Comparison of ENCODE assay signal across 23 cellular contexts in genomic region chr15:69542028-69542427, GRCh38.
A peak's percentile ranks its signal among the peaks of the same experiment; 100 is the strongest.
DNase-seq lines count a peak whose midpoint lies in the region; ATAC-seq, FAIRE-seq and TF ChIP-seq lines count a peak whose summit lies in the region.
"Had no signal": no experiment of that assay in that cellular context is flagged by ENCODE, and none has a peak within 500 bp of the region (broad histone marks: within the 10 kb centered on the region; RNA-seq: fewer than 3 reads in every experiment).

No MANE protein-coding gene starts in this region.

- no TSS peak for BruUV-seq in GM12878 (replicated peaks; lab: Mats Ljungman, UMichigan)

- no peak overlapping the region for H2BK15ac ChIP-seq in neuronal stem cell (ENCODE audit: low read length)

- H3K4me3 ChIP-seq in GM12878: no peak overlapping the region
- no peak overlapping the region for H3K4me3 ChIP-seq in bronchial epithelial cell (ENCODE audit: low read depth, low read length)
- H3K4me3 ChIP-seq in neuronal stem cell (ENCODE audit: low read length in 2 of 2): peak overlapping the region in 1 of 2 donors; percentile 26
- H3K4me3 ChIP-seq: BLaER1 treated with 17β-estradiol and CSF1 and Interleukin-3, amounts not matched to agents 10 nM and 100 nM had no signal

- no peak overlapping the region for H3K18ac ChIP-seq in neuronal stem cell (ENCODE audit: low read length)

- TF ChIP-seq CTCF in GM12878 (IDR thresholded peaks at IDR 0.05 in 2 of 3, conservative IDR thresholded peaks at IDR 0.05 in 1 of 3; ENCODE audit: control insufficient read depth in 2 of 3, extremely low read depth in 1 of 3, insufficient read depth in 1 of 3, low read depth in 3 of 3, low read length in 3 of 3): no peak
- no peak for TF ChIP-seq CTCF in bronchial epithelial cell (IDR thresholded peaks at IDR 0.05; ENCODE audit: insufficient read depth, low read length, severe bottlenecking)

- RAD21 ChIA-PET in GM12878 (lab: Charles Lee; ENCODE audit: unreplicated experiment): no interaction called here

- H3K9ac ChIP-seq in GM12878 (ENCODE audit: control insufficient read depth, insufficient read depth, low read length): no peak overlapping the region
- H3K9ac ChIP-seq in neuronal stem cell (ENCODE audit: low read depth, low read length, poor library complexity): peak overlapping the region; percentile 54
- H3K9ac ChIP-seq: BLaER1 treated with 17β-estradiol and CSF1 and Interleukin-3, amounts not matched to agents 10 nM and 100 nM had no signal

- no peak overlapping the region for H4K91ac ChIP-seq in neuronal stem cell (ENCODE audit: low read depth, low read length, poor library complexity)

- H3K27ac ChIP-seq in GM12878 (ENCODE audit: control insufficient read depth, insufficient read depth) (no peak overlapping the region), neuronal stem cell (replicated peaks; ENCODE audit: low read length) (no peak overlapping the region), substantia nigra (ENCODE audit: low read depth, low read length, poor library complexity, severe bottlenecking) (no peak overlapping the region)
- H3K27ac ChIP-seq: BLaER1 treated with 17β-estradiol and CSF1 and Interleukin-3, amounts not matched to agents 10 nM and 100 nM; C4-2B had no signal

- no peak overlapping the region for H2AK5ac ChIP-seq in neuronal stem cell (ENCODE audit: low read depth, low read length)

- H3K23ac ChIP-seq in neuronal stem cell (ENCODE audit: low read depth, low read length, poor library complexity): no peak overlapping the region

- no peaks in the 10 kb centered on the region for H4K20me1 ChIP-seq in GM12878 (ENCODE audit: control insufficient read depth, insufficient read depth)
- H4K20me1 ChIP-seq: BLaER1 treated with 17β-estradiol and CSF1 and Interleukin-3, amounts not matched to agents 10 nM and 100 nM had no signal

- no peak overlapping the region for H2BK12ac ChIP-seq in neuronal stem cell (ENCODE audit: low read length)

- no peaks in the 10 kb centered on the region for H3K79me2 ChIP-seq in GM12878 (ENCODE audit: control insufficient read depth, insufficient read depth, low read length)

- no peaks in the 10 kb centered on the region for H3K79me1 ChIP-seq in neuronal stem cell (ENCODE audit: low read depth, low read length)

- H2AFZ ChIP-seq in GM12878 (ENCODE audit: control insufficient read depth, low read depth, low read length) (no peak overlapping the region), neuronal stem cell (ENCODE audit: low read length) (no peak overlapping the region)

- peaks cover 0 to 5% of the 10 kb centered on the region in 2 experiments; a peak in 2 of 4 replicates for H3K27me3 ChIP-seq in GM12878 (replicated peaks in 1 of 2; ENCODE audit: control insufficient read depth in 2 of 2, insufficient read depth in 2 of 2, low read length in 1 of 2)
- H3K27me3 ChIP-seq in bronchial epithelial cell (ENCODE audit: control insufficient read depth, insufficient read depth, low read length): no peaks in the 10 kb centered on the region
- peaks cover 0 to 5% (median 0%) of the 10 kb centered on the region in 3 experiments for H3K27me3 ChIP-seq in neuronal stem cell (ENCODE audit: control insufficient read depth in 3 of 3, insufficient read depth in 3 of 3, low read depth in 1 of 3, low read length in 3 of 3)
- H3K27me3 ChIP-seq: BLaER1 treated with 17β-estradiol and CSF1 and Interleukin-3, amounts not matched to agents 10 nM and 100 nM had no signal

- SMC1A ChIA-PET in GM12878 (lab: Charles Lee; ENCODE audit: uncharacterized antibody, unreplicated experiment): no interaction called here

- no peaks in the 10 kb centered on the region for H3K4me1 ChIP-seq in GM12878 (ENCODE audit: control insufficient read depth, insufficient read depth, low read length)
- peaks cover 0 to 5% of the 10 kb centered on the region in 2 donors for H3K4me1 ChIP-seq in neuronal stem cell (ENCODE audit: control insufficient read depth in 2 of 2, insufficient read depth in 1 of 2, low read depth in 1 of 2, low read length in 2 of 2)
- H3K4me1 ChIP-seq: Caco-2 had no signal

- no peak overlapping the region for H4K8ac ChIP-seq in neuronal stem cell (ENCODE audit: low read depth, low read length)

- no peak overlapping the region for H2BK5ac ChIP-seq in neuronal stem cell (ENCODE audit: low read length)

- no peak overlapping the region for H3K4ac ChIP-seq in neuronal stem cell (ENCODE audit: low read length)

- FAIRE-seq in GM12878 (lab: Jason Lieb, UNC) (no peak), bronchial epithelial cell (lab: Jason Lieb, UNC) (peak; percentile 18), urothelium cell line (lab: Jason Lieb, UNC) (peak; percentile 56)
- FAIRE-seq: A204.1, D721Med, GM12891, GM19239 had no signal

- H3K9me3 ChIP-seq in GM12878 (replicated peaks; ENCODE audit: control insufficient read depth, insufficient read depth, low read length): no peaks in the 10 kb centered on the region
- peaks cover 0 to 2% of the 10 kb centered on the region in 2 donors for H3K9me3 ChIP-seq in neuronal stem cell (replicated peaks in 1 of 2; ENCODE audit: control insufficient read depth in 2 of 2, insufficient read depth in 1 of 2, low read depth in 1 of 2, low read length in 2 of 2)
- H3K9me3 ChIP-seq: BLaER1 treated with 17β-estradiol and CSF1 and Interleukin-3, amounts not matched to agents 10 nM and 100 nM; Caco-2 had no signal

- WGBS in GM12878 (ENCODE audit: insufficient coverage, insufficient replicate concordance, low lambda C conversion rate, missing lambda C conversion rate): 20% methylated on average over 7 of the region's 7 CpGs
- WGBS in neuronal stem cell (ENCODE audit: extremely low coverage in 2 of 2, insufficient read length in 2 of 2, insufficient replicate concordance in 1 of 2), 2 donors: no CpG with 5 or more reads among the region's 7 CpGs

- DNase-seq in GM12878 (ENCODE audit: low read depth, low spot score): no peak
- DNase-seq in bronchial epithelial cell (ENCODE audit: low read depth): no peak
- no peak for DNase-seq in neuronal stem cell (ENCODE audit: low spot score)
- DNase-seq in urothelium cell line (ENCODE audit: low spot score): no peak
- no peak for DNase-seq in NCI-H2107 treated with DMSO at 0.1 percent for 48 hours (lab: John Stamatoyannopoulos, UW; ENCODE audit: unreplicated experiment)
- DNase-seq in nucleus accumbens (lab: John Stamatoyannopoulos, UW): no peak
- DNase-seq in DMS79 treated with DMSO at 0.1 percent for 48 hours (lab: John Stamatoyannopoulos, UW): no peak
- no peak for DNase-seq in substantia nigra (lab: John Stamatoyannopoulos, UW)
- DNase-seq: 8988T; ACHN; Caco-2; Calu3; CD4-positive, alpha-beta T cell; CD8-positive, alpha-beta T cell; DND-41; EL; GDM1 had no signal

- POLR2A ChIA-PET in GM12878 (lab: Charles Lee): no interaction called here

- CTCF ChIA-PET in GM12878 (lab: Yijun Ruan, JAX): interaction anchor here (0.7 kb wide), 1 partner anchor 829 kb away, joined by 3 read pairs; no protein-coding TSS in a partner anchor

- no peak for TF ChIP-seq EP300 in GM12878 (IDR thresholded peaks at IDR 0.05; ENCODE audit: borderline replicate concordance in 1 of 2, control insufficient read depth in 1 of 2, low read depth in 2 of 2, low read length in 2 of 2)

- no peak for ATAC-seq in GM12878
- ATAC-seq: CD8-positive, alpha-beta T cell had no signal

- no peak overlapping the region for H3K14ac ChIP-seq in neuronal stem cell (ENCODE audit: low read length)

- H2BK120ac ChIP-seq in neuronal stem cell (ENCODE audit: low read depth, low read length): no peak overlapping the region

- TF ChIP-seq POLR2A in GM12878 (IDR thresholded peaks at IDR 0.05; ENCODE audit: low read depth, low read length): no peak

- intact Hi-C loops in GM12878 (cut with micrococcal nuclease; ENCODE audit: unreplicated experiment): no loop called here

- in situ Hi-C loops in GM12878 (cut with MboI): no loop called here

- H3K4me2 ChIP-seq in GM12878 (ENCODE audit: control insufficient read depth, insufficient read depth) (no peak overlapping the region), neuronal stem cell (ENCODE audit: insufficient read depth, low read length, poor library complexity, severe bottlenecking) (no peak overlapping the region)
- H3K4me2 ChIP-seq: BLaER1 treated with 17β-estradiol and CSF1 and Interleukin-3, amounts not matched to agents 10 nM and 100 nM had no signal

- H3K36me3 ChIP-seq in GM12878 (ENCODE audit: control insufficient read depth in 2 of 2, insufficient read depth in 2 of 2, low read length in 1 of 2): no peaks in the 10 kb centered on the region
- H3K36me3 ChIP-seq in bronchial epithelial cell (ENCODE audit: control insufficient read depth, insufficient read depth, low read length): no peaks in the 10 kb centered on the region
- H3K36me3 ChIP-seq in neuronal stem cell (replicated peaks in 1 of 2; ENCODE audit: control insufficient read depth in 2 of 2, insufficient read depth in 2 of 2, low read length in 2 of 2): no peaks in the 10 kb centered on the region
- H3K36me3 ChIP-seq: BLaER1 treated with 17β-estradiol and CSF1 and Interleukin-3, amounts not matched to agents 10 nM and 100 nM had no signal

- no peak for TF ChIP-seq RAD21 in GM12878 (IDR thresholded peaks at IDR 0.05; ENCODE audit: insufficient read depth, low read depth, low read length)

TF ChIP-seq in GM12878, 131 proteins besides CTCF, POLR2A, EP300 and RAD21 (continues in another document):
- TF ChIP-seq, protein P1, sequence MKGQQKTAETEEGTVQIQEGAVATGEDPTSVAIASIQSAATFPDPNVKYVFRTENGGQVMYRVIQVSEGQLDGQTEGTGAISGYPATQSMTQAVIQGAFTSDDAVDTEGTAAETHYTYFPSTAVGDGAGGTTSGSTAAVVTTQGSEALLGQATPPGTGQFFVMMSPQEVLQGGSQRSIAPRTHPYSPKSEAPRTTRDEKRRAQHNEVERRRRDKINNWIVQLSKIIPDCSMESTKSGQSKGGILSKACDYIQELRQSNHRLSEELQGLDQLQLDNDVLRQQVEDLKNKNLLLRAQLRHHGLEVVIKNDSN (IDR thresholded peaks at IDR 0.05; ENCODE audit: borderline replicate concordance, extremely low read length, insufficient read depth, low read depth, low read length): peak; percentile 6
